5 cellular contexts compared by ENCODE assay signal in the genomic region with DNA sequence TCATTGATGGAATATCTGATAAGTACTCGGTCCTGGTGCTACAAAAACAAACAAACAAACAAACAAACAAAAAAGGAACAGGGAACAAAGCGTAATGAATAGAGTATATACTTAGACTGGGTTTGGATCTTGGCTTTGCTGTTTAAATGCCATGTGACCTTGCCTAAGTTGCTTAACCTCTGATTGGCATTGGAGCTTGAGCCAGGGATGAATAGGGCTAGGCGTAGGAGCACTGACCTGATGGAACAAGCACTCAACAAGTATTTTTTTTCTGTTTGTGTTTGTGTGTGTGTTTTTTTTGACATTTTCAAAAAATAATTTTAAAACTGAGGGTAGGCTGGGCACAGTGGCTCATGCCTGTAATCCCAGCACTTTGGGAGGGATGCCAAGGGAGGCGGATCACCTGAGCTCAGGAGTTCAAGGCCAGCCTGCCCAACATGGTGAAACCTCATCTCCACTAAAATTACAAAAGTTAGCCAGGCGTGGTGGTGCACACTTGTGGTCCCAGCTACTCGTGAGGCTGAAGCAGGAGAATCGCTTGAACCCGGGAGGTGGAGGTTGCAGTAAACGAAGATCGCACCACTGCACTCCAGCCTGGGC. TPM values are rescaled to one million over a fixed set of nuclear protein-coding genes. Genes with fewer than 3 reads are reported as not detected.
DNase-seq lines count a peak whose midpoint lies in the region; ATAC-seq, FAIRE-seq and TF ChIP-seq lines count a peak whose summit lies in the region.
"Not testable (repeated sequence)": the region's sequence is repeated elsewhere in the genome, so short reads cannot be mapped to it uniquely, and the experiment has no call there.

No MANE protein-coding gene starts in this region.

- not testable (repeated sequence) for H3K4me3 ChIP-seq in adrenal gland; HepG2 (replicated peaks in 1 of 3; ENCODE audit: insufficient read depth in 1 of 3, low read depth in 2 of 3, low read length in 3 of 3); right lobe of liver

- not testable (repeated sequence) for H3K27me3 ChIP-seq in adrenal gland; HepG2 (ENCODE audit: control insufficient read depth in 1 of 2, insufficient read depth in 2 of 2, low read length in 2 of 2); right lobe of liver

- H3K4me1 ChIP-seq in adrenal gland (replicated peaks in 1 of 2) = not testable (repeated sequence)
- H3K4me1 ChIP-seq in HepG2 (ENCODE audit: insufficient read depth, low read length) = peaks cover 12% of the 10 kb centered on the region
- H3K4me1 ChIP-seq in right lobe of liver = peaks cover 0 to 12% (median 0%) of the 10 kb centered on the region in 4 donors

- in situ Hi-C loops in HepG2 (cut with HindIII; ENCODE audit: extremely low pct_ligation_motif_present, low pct_unique_long_range_greater_than_20kb) = not testable (repeated sequence)

- H3K9ac ChIP-seq in HepG2 (ENCODE audit: insufficient read depth, low read depth, low read length) = not testable (repeated sequence)

- POLR2A ChIA-PET in HepG2 (lab: Yijun Ruan, JAX) = interaction anchor here (1.2 kb wide), 1 partner anchor 11 kb away, joined by 5 read pairs; no protein-coding TSS in a partner anchor

- peak; percentile 13 for FAIRE-seq in islet of Langerhans (lab: Jason Lieb, UNC)
- FAIRE-seq in HepG2 (lab: Jason Lieb, UNC) = not testable (repeated sequence)

- H3K36me3 ChIP-seq in adrenal gland (replicated peaks in 1 of 2); HepG2 (replicated peaks in 1 of 2; ENCODE audit: control insufficient read depth in 1 of 2, insufficient read depth in 2 of 2, low read length in 2 of 2); right lobe of liver: not testable (repeated sequence)

- WGBS in adrenal gland, 4 donors = 74 to 82% (median 79%) methylated on average over 9 to 10 of the region's 10 CpGs
- WGBS in HepG2 (ENCODE audit: low lambda C conversion rate) = 90% methylated on average over 10 of the region's 10 CpGs
- WGBS in right lobe of liver (ENCODE audit: insufficient coverage, low coverage, low lambda C conversion rate, missing lambda C conversion rate) = 55% methylated on average over 6 of the region's 10 CpGs

- not testable (repeated sequence) for H3K4me2 ChIP-seq in HepG2 (ENCODE audit: low read depth, low read length)

- intact Hi-C loops in adrenal gland (cut with DNase I); Right ventricle myocardium superior (cut with DNase I); HepG2 (cut with micrococcal nuclease; ENCODE audit: unreplicated experiment); right lobe of liver (cut with DNase I): not testable (repeated sequence)

- not testable (repeated sequence) for H3K9me3 ChIP-seq in adrenal gland (replicated peaks in 1 of 3); HepG2 (ENCODE audit: low read length); right lobe of liver

- not testable (repeated sequence) for TF ChIP-seq EP300 in HepG2 (IDR thresholded peaks at IDR 0.05; ENCODE audit: low read depth in 2 of 2, low read length in 2 of 2); HepG2 (CRISPR knock-in tag; IDR thresholded peaks at IDR 0.05; ENCODE audit: borderline replicate concordance)

- ATAC-seq in Right ventricle myocardium superior (ENCODE audit: poor library complexity) (peak; percentile 77), HepG2 (peak; percentile 62), right lobe of liver (peak; percentile 94 to 99 (median 97))

- CTCF ChIA-PET in HepG2 (lab: Yijun Ruan, JAX; ENCODE audit: low intra/inter-chr PET ratio, low total read pairs) = not testable (repeated sequence)

- TF ChIP-seq POLR2A in adrenal gland (IDR thresholded peaks at IDR 0.05); HepG2 (IDR thresholded peaks at IDR 0.05; ENCODE audit: insufficient read depth in 1 of 2, low read depth in 2 of 2, low read length in 2 of 2); right lobe of liver (IDR thresholded peaks at IDR 0.05): not testable (repeated sequence)

- not testable (repeated sequence) for H4K20me1 ChIP-seq in HepG2 (ENCODE audit: insufficient read depth, low read length)

- TF ChIP-seq RAD21 in HepG2 (CRISPR knock-in tag; IDR thresholded peaks at IDR 0.05) = not testable (repeated sequence)

- not testable (repeated sequence) for TF ChIP-seq CTCF in adrenal gland (IDR thresholded peaks at IDR 0.05); HepG2 (CRISPR knock-in tag; IDR thresholded peaks at IDR 0.05); right lobe of liver (IDR thresholded peaks at IDR 0.05)

- H3K79me2 ChIP-seq in HepG2 (ENCODE audit: insufficient read depth, low read length) = not testable (repeated sequence)

- not testable (repeated sequence) for H2AFZ ChIP-seq in HepG2 (ENCODE audit: low read length)

- DNase-seq in adrenal gland (peak in 4 of 7 donors; percentile 10 to 70 (median 44)), HepG2 (ENCODE audit: low spot score) (peak; percentile 5), right lobe of liver (peak in 1 of 3 donors; percentile 66)
- not testable (repeated sequence) for DNase-seq in Right ventricle myocardium superior

- not testable (repeated sequence) for H3K27ac ChIP-seq in adrenal gland; HepG2 (ENCODE audit: extremely low read length, insufficient read depth, low read length); right lobe of liver

- BruUV-seq in HepG2 (replicated peaks; lab: Mats Ljungman, UMichigan) = not testable (repeated sequence)

TF ChIP-seq in HepG2, 621 proteins besides CTCF, POLR2A, EP300 and RAD21:
- TF ChIP-seq ZMYM4 (CRISPR knock-in tag; IDR thresholded peaks at IDR 0.05) = 0 out of 2 replicates have a peak, but pooled peaks have one; percentile 22
- peak; percentile 31 for TF ChIP-seq HNF4A (CRISPR knock-in tag; IDR thresholded peaks at IDR 0.05)
- TF ChIP-seq SP5 (CRISPR knock-in tag; IDR thresholded peaks at IDR 0.05; ENCODE audit: borderline replicate concordance, low read depth) = peak; percentile 33; the same call in 1 of the 2 replicates

RNA-seq across cellular contexts. Expression of a gene that starts 37.3 kb away (rescaled TPM):
- 10 to 100 TPM; 19.1 to 45.5 (median 26.7) TPM for total RNA-seq in adrenal gland
- polyA plus RNA-seq in adrenal gland = 10 to 100 TPM in 2 of 3 donors, 1 to 10 TPM in 1; 9.7 to 33.2 (median 11.3) TPM
- 7.3 TPM for total RNA-seq in Right ventricle myocardium superior
- 14.4 and 17.6 TPM in 2 replicates for total RNA-seq in HepG2 (2016; rRNA removed; fragmentation: Illumina TruSeq; extraction: Trizol)
- total RNA-seq in HepG2 (2016; cell fraction: cytosol; rRNA removed; fragmentation: Illumina TruSeq; extraction: Trizol; ENCODE audit: low read depth) = 52.4 and 52.6 TPM in 2 replicates
- total RNA-seq in HepG2 (2016; cell fraction: insoluble cytoplasmic fraction; rRNA removed; fragmentation: Illumina TruSeq; extraction: Trizol) = 14.9 and 17.3 TPM in 2 replicates
- total RNA-seq in HepG2 (2016; cell fraction: membrane; rRNA removed; fragmentation: Illumina TruSeq; extraction: Trizol) = 23.8 and 25.0 TPM in 2 replicates
- total RNA-seq in HepG2 (2016; cell fraction: nucleus; rRNA removed; fragmentation: Illumina TruSeq; extraction: Trizol) = 11.9 and 12.8 TPM in 2 replicates
- 7.3 and 9.2 TPM in 2 replicates for polyA plus RNA-seq in HepG2 (2011; rRNA removed)
- polyA plus RNA-seq in HepG2 (2011; cell fraction: cytosol; rRNA removed) = 4.0 and 6.6 TPM in 2 replicates
- polyA plus RNA-seq in HepG2 (2011; cell fraction: nucleus; rRNA removed) = 4.0 and 5.2 TPM in 2 replicates
- polyA plus RNA-seq in HepG2 (2012) = 9.3 and 10.4 TPM in 2 replicates
- 5.6 and 5.7 TPM in 2 replicates for polyA plus RNA-seq in HepG2 (2016; cell fraction: cytosol; fragmentation: Illumina TruSeq; extraction: Trizol; ENCODE audit: low read depth)
- 13.3 and 13.7 TPM in 2 replicates for polyA plus RNA-seq in HepG2 (2016; cell fraction: insoluble cytoplasmic fraction; fragmentation: Illumina TruSeq; extraction: Trizol; ENCODE audit: low read depth)
- 10.8 and 11.4 TPM in 2 replicates for polyA plus RNA-seq in HepG2 (2016; cell fraction: membrane; fragmentation: Illumina TruSeq; extraction: Trizol; ENCODE audit: low read depth)
- 12.2 and 13.7 TPM in 2 replicates for polyA plus RNA-seq in HepG2 (2016; cell fraction: nucleus; fragmentation: Illumina TruSeq; extraction: Trizol; ENCODE audit: insufficient read depth, low read depth)
- polyA minus RNA-seq in HepG2 (2011; rRNA and poly(A)+ RNA removed; ENCODE audit: low replicate concordance) = 3.6 and 4.7 TPM in 2 replicates
- 4.5 and 5.6 TPM in 2 replicates for polyA minus RNA-seq in HepG2 (2011; cell fraction: cytosol; rRNA and poly(A)+ RNA removed)
- polyA minus RNA-seq in HepG2 (2011; cell fraction: nucleus; rRNA and poly(A)+ RNA removed) = 12.9 and 14.2 TPM in 2 replicates
- total RNA-seq in right lobe of liver = 10 to 100 TPM; 15.6 to 25.3 (median 20.3) TPM
